ENCODE assay signal across 1 cellular context in the genomic region with DNA sequence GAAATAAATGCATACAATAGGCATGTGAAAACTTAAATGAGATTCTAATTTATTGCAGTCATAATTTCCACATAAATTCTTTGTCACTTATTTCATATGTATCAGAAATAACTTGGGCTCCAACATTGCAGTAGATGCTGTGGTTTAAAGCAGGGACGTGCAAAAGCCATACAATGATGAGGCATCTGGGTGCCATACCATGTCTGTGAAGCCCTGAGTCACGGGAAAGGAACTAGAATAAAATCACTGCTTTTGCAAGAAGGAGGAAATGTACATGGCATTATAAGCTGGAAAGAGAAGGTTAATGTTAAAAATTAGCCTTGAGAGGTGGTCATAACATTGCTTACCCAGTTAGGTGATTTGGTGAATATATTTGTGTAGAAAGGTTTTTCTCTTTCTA.
TF ChIP-seq lines count a peak whose summit lies in the region.

No MANE protein-coding gene starts in this region.

TF ChIP-seq in SK-N-SH treated with all-trans-retinoic acid at 6 μM for 48 hours, 23 proteins besides CTCF, POLR2A, EP300 and RAD21 (continued from another document):
- TF ChIP-seq, protein P1, sequence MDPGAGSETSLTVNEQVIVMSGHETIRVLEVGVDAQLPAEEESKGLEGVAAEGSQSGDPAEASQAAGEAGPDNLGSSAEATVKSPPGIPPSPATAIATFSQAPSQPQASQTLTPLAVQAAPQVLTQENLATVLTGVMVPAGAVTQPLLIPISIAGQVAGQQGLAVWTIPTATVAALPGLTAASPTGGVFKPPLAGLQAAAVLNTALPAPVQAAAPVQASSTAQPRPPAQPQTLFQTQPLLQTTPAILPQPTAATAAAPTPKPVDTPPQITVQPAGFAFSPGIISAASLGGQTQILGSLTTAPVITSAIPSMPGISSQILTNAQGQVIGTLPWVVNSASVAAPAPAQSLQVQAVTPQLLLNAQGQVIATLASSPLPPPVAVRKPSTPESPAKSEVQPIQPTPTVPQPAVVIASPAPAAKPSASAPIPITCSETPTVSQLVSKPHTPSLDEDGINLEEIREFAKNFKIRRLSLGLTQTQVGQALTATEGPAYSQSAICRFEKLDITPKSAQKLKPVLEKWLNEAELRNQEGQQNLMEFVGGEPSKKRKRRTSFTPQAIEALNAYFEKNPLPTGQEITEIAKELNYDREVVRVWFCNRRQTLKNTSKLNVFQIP (CRISPR knock-in tag; IDR thresholded peaks at IDR 0.05; ENCODE audit: borderline replicate concordance, low read depth), result no peak
- TF ChIP-seq ZNF70 (CRISPR knock-in tag; IDR thresholded peaks at IDR 0.05) (no peak), ZC3H10 (CRISPR knock-in tag; IDR thresholded peaks at IDR 0.05) (no peak), ZNF565 (CRISPR knock-in tag; conservative IDR thresholded peaks at IDR 0.05; ENCODE audit: low read depth) (no peak), RARB (CRISPR knock-in tag; IDR thresholded peaks at IDR 0.05) (no peak), ARNTL (CRISPR knock-in tag; IDR thresholded peaks at IDR 0.05; ENCODE audit: borderline replicate concordance, low read depth) (no peak)
